Comparison of ENCODE assay signal across 15 cellular contexts in genomic region chr20:3908667-3909066, GRCh38. TPM values are rescaled to one million over a fixed set of nuclear protein-coding genes. Genes with fewer than 3 reads are reported as not detected.
A peak's percentile ranks its signal among the peaks of the same experiment; 100 is the strongest.
DNase-seq lines count a peak whose midpoint lies in the region; ATAC-seq and TF ChIP-seq lines count a peak whose summit lies in the region.
"Had no signal": no experiment of that assay in that cellular context is flagged by ENCODE, and none has a peak within 500 bp of the region (broad histone marks: within the 10 kb centered on the region; RNA-seq: fewer than 3 reads in every experiment).

No MANE protein-coding gene starts in this region.

- H3K27ac Mint-ChIP-seq in stimulated activated naive CD8-positive, alpha-beta T cell treated with anti-CD3 and anti-CD28 coated beads, Interleukin-15, Interleukin-2, amounts not matched to agents 100 ng/mL and 50 ng/mL, for 24 hours, result peak overlapping the region; percentile 23
- peak overlapping the region; percentile 25 to 94 for H3K27ac Mint-ChIP-seq in activated naive CD4-positive, alpha-beta T cell treated with anti-CD3 and anti-CD28 coated beads, Interleukin-2, amount 50 U/mL, for 72 hours

- H3K36me3 Mint-ChIP-seq in stimulated activated naive CD8-positive, alpha-beta T cell treated with anti-CD3 and anti-CD28 coated beads, Interleukin-15, Interleukin-2, amounts not matched to agents 100 ng/mL and 50 ng/mL, for 24 hours (ENCODE audit: low read depth), result peaks cover 62% of the 10 kb centered on the region
- peaks cover 16 to 46% of the 10 kb centered on the region in 2 donors for H3K36me3 Mint-ChIP-seq in activated naive CD4-positive, alpha-beta T cell treated with anti-CD3 and anti-CD28 coated beads, Interleukin-2, amount 50 U/mL, for 72 hours

- intact Hi-C loops in left ventricle myocardium superior (cut with micrococcal nuclease), result no loop called here
- intact Hi-C loops in gastrocnemius medialis (cut with DNase I; ENCODE audit: low total_unique reads), result no loop called here

- no peak for TF ChIP-seq CTCF in gastrocnemius medialis (IDR thresholded peaks at IDR 0.05 in 4 of 5, conservative IDR thresholded peaks at IDR 0.05 in 1 of 5)

- H3K36me3 ChIP-seq in gastrocnemius medialis, result peaks cover 0 to 55% of the 10 kb centered on the region in 2 donors
- H3K36me3 ChIP-seq: ovary had no signal

- in situ Hi-C loops in gastrocnemius medialis (cut with MboI; ENCODE audit: low sequenced_read_pairs in 4 of 4), result no loop called here

- no peak overlapping the region for H3K27ac ChIP-seq in gastrocnemius medialis
- H3K27ac ChIP-seq: brain microvascular endothelial cell, foreskin keratinocyte, ovary had no signal

- H3K4me1 Mint-ChIP-seq in stimulated activated naive CD8-positive, alpha-beta T cell treated with anti-CD3 and anti-CD28 coated beads, Interleukin-15, Interleukin-2, amounts not matched to agents 100 ng/mL and 50 ng/mL, for 24 hours (ENCODE audit: low read depth), result peaks cover 52% of the 10 kb centered on the region

- no peaks in the 10 kb centered on the region for H3K9me3 ChIP-seq in gastrocnemius medialis
- H3K9me3 ChIP-seq: ovary had no signal

- no peak for DNase-seq in stimulated activated naive CD8-positive, alpha-beta T cell treated with anti-CD3 and anti-CD28 coated beads, Interleukin-15, Interleukin-2, amounts not matched to agents 100 U/mL and 50 U/mL, for 24 hours
- no peak for DNase-seq in activated naive CD4-positive, alpha-beta T cell treated with anti-CD3 and anti-CD28 coated beads, Interleukin-2, amount 50 U/mL, for 72 hours (ENCODE audit: low spot score in 2 of 2)
- DNase-seq in left ventricle myocardium superior, result peak; percentile 81
- DNase-seq in gastrocnemius medialis, result no peak
- DNase-seq in UCSD-AML1 (lab: John Stamatoyannopoulos, UW; ENCODE audit: unreplicated experiment), result no peak
- DNase-seq in activated CD4-positive, alpha-beta T cell treated with anti-CD3 and anti-CD28 coated beads, Interleukin-2, amount 50 U/mL, for 4 hours, result no peak
- DNase-seq: brain microvascular endothelial cell; effector memory CD4-positive, alpha-beta T cell; EL; foreskin keratinocyte; NCI-H2029 treated with DMSO at 0.1 percent for 48 hours; NCI-H748 treated with DMSO at 0.1 percent for 48 hours had no signal

- H3K4me1 ChIP-seq in gastrocnemius medialis, result peaks cover 0 to 5% of the 10 kb centered on the region in 2 donors
- H3K4me1 ChIP-seq: foreskin keratinocyte had no signal

- no peaks in the 10 kb centered on the region for H3K9me3 Mint-ChIP-seq in stimulated activated naive CD8-positive, alpha-beta T cell treated with anti-CD3 and anti-CD28 coated beads, Interleukin-15, Interleukin-2, amounts not matched to agents 100 ng/mL and 50 ng/mL, for 24 hours
- H3K9me3 Mint-ChIP-seq in activated naive CD4-positive, alpha-beta T cell treated with anti-CD3 and anti-CD28 coated beads, Interleukin-2, amount 50 U/mL, for 72 hours, result no peaks in the 10 kb centered on the region

- no peak for ATAC-seq in stimulated activated naive CD8-positive, alpha-beta T cell treated with anti-CD3 and anti-CD28 coated beads, Interleukin-15, Interleukin-2, amounts not matched to agents 100 U/mL and 50 U/mL, for 24 hours
- no peak for ATAC-seq in activated naive CD4-positive, alpha-beta T cell treated with anti-CD3 and anti-CD28 coated beads, Interleukin-2, amount 50 U/mL, for 72 hours
- peak; percentile 92 for ATAC-seq in left ventricle myocardium superior
- ATAC-seq in HG03280 (IDR thresholded peaks at IDR 0.05; ENCODE audit: unreplicated experiment), result no peak
- ATAC-seq in gastrocnemius medialis, result no peak
- ATAC-seq: foreskin keratinocyte had no signal

- H3K4me3 ChIP-seq in gastrocnemius medialis, result no peak overlapping the region
- H3K4me3 ChIP-seq: ovary had no signal

- no peak for TF ChIP-seq POLR2A in gastrocnemius medialis (IDR thresholded peaks at IDR 0.05)

- H3K4me3 Mint-ChIP-seq in stimulated activated naive CD8-positive, alpha-beta T cell treated with anti-CD3 and anti-CD28 coated beads, Interleukin-15, Interleukin-2, amounts not matched to agents 100 ng/mL and 50 ng/mL, for 24 hours, result no peak overlapping the region

- no peaks in the 10 kb centered on the region for H3K27me3 ChIP-seq in gastrocnemius medialis
- H3K27me3 ChIP-seq: brain microvascular endothelial cell, foreskin keratinocyte, ovary had no signal

- H3K27me3 Mint-ChIP-seq in stimulated activated naive CD8-positive, alpha-beta T cell treated with anti-CD3 and anti-CD28 coated beads, Interleukin-15, Interleukin-2, amounts not matched to agents 100 ng/mL and 50 ng/mL, for 24 hours, result no peaks in the 10 kb centered on the region

RNA-seq across cellular contexts. Expression of gene PANK2, which starts 19.5 kb away (rescaled TPM):
- 10 to 100 TPM; 56.0 to 64.7 TPM for total RNA-seq in activated naive CD4-positive, alpha-beta T cell treated with anti-CD3 and anti-CD28 coated beads, Interleukin-2, amount 50 U/mL, for 72 hours
- 17.4 TPM for total RNA-seq in left ventricle myocardium superior
- total RNA-seq in gastrocnemius medialis, result 10 to 100 TPM; 18.2 to 25.8 (median 23.5) TPM
